ENCODE assay signal across 27 cellular contexts in the genomic region with DNA sequence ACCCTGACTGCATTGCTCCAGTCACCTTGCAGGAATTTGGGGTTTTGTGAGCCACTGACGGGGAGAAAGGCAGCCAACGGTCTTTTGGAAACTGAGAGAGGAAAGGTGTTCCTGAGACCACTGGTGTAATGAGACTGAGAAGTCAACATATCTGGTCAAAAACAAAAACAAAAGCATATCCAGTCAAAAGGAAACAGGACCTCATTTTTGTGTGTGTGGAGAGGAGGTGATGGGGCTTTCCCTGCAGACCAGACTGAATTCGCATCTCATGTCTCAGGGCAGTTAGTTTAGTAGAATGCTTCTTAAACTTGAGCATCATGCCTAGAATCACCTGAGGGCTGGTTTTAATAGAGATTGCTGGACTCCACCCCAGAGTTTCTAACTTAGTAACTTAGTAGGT.
A peak's percentile ranks its signal among the peaks of the same experiment; 100 is the strongest.
DNase-seq lines count a peak whose midpoint lies in the region; ATAC-seq, FAIRE-seq and TF ChIP-seq lines count a peak whose summit lies in the region.
"Had no signal": no experiment of that assay in that cellular context is flagged by ENCODE, and none has a peak within 500 bp of the region (broad histone marks: within the 10 kb centered on the region; RNA-seq: fewer than 3 reads in every experiment).

No MANE protein-coding gene starts in this region.

- intact Hi-C loops in Right ventricle myocardium inferior (cut with DNase I): no loop called here

- FAIRE-seq in GM12891 (lab: Jason Lieb, UNC): peak; percentile 51
- FAIRE-seq in GM18507 (lab: Jason Lieb, UNC): peak; percentile 54
- FAIRE-seq: G401.6 had no signal

- H3K9ac ChIP-seq in OCI-LY3 (ENCODE audit: low read length): no peak overlapping the region
- H3K9ac ChIP-seq: KMS-11, SK-N-SH had no signal

- ATAC-seq in Right ventricle myocardium inferior: no peak
- ATAC-seq: CD8-positive, alpha-beta T cell; Panc1 had no signal

- H3K27ac ChIP-seq in OCI-LY3 (ENCODE audit: low read length): no peak overlapping the region
- H3K27ac ChIP-seq: C4-2B, HL-60, KMS-11 had no signal

- no peak overlapping the region for H3K4me3 ChIP-seq in OCI-LY3 (ENCODE audit: low read length)

- H3K4me1 ChIP-seq in OCI-LY3 (ENCODE audit: low read length): peaks cover 11% of the 10 kb centered on the region
- H3K4me1 ChIP-seq: Caco-2 had no signal

- H3K4me2 ChIP-seq in OCI-LY3 (ENCODE audit: low read length): 0 out of 2 replicates have a peak overlapping the region, but pooled peaks have one; percentile 0
- H3K4me2 ChIP-seq: KMS-11, SK-N-SH had no signal

- H3K79me2 ChIP-seq in OCI-LY3 (ENCODE audit: low read length): no peaks in the 10 kb centered on the region

- no peak for TF ChIP-seq POLR2A in GM12891 (IDR thresholded peaks at IDR 0.05; ENCODE audit: low read depth, low read length)

- no peak overlapping the region for H2AFZ ChIP-seq in OCI-LY3 (ENCODE audit: low read depth, low read length)

- no peak overlapping the region for H3K4me3 Mint-ChIP-seq in osteocyte (ENCODE audit: unreplicated experiment)
- H3K4me3 Mint-ChIP-seq: B cell; CD8-positive, alpha-beta T cell; IgD-negative memory B cell had no signal

- no peaks in the 10 kb centered on the region for H3K36me3 ChIP-seq in OCI-LY3 (replicated peaks; ENCODE audit: low read depth, low read length)

- peaks cover 5% of the 10 kb centered on the region for H3K36me3 Mint-ChIP-seq in osteocyte (ENCODE audit: unreplicated experiment)
- H3K36me3 Mint-ChIP-seq: CD8-positive, alpha-beta T cell had no signal

- peaks cover 13% of the 10 kb centered on the region for H3K9me3 ChIP-seq in OCI-LY3 (ENCODE audit: insufficient read depth, low read length)

- peaks cover 7% of the 10 kb centered on the region for H3K4me1 Mint-ChIP-seq in osteocyte (ENCODE audit: unreplicated experiment)
- H3K4me1 Mint-ChIP-seq: B cell, IgD-negative memory B cell had no signal

- TF ChIP-seq CTCF in OCI-LY3 (IDR thresholded peaks at IDR 0.05; ENCODE audit: low read depth, low read length): no peak
- TF ChIP-seq CTCF in osteocyte (IDR thresholded peaks at IDR 0.05): no peak

- no peaks in the 10 kb centered on the region for H4K20me1 ChIP-seq in OCI-LY3 (ENCODE audit: insufficient read depth, low read length)

- H3K27me3 Mint-ChIP-seq in osteocyte (ENCODE audit: unreplicated experiment): no peaks in the 10 kb centered on the region

- H3K27me3 ChIP-seq in OCI-LY3 (ENCODE audit: low read depth, low read length): peaks cover 15% of the 10 kb centered on the region; the same call in 1 of the 2 replicates

- DNase-seq in GM12891 (ENCODE audit: insufficient read length, low spot score) (no peak), GM18507 (ENCODE audit: extremely low spot score, insufficient read length, low read depth) (no peak), osteocyte (ENCODE audit: extremely low spot score, unreplicated experiment) (peak; percentile 34), NCI-H510A treated with DMSO at 0.1 percent for 48 hours (lab: John Stamatoyannopoulos, UW) (no peak), Right ventricle myocardium inferior (ENCODE audit: missing footprints) (no peak), RKO (ENCODE audit: low spot score) (no peak), middle frontal gyrus (ENCODE audit: extremely low spot score, low spot score) (no peak)
- DNase-seq: Caco-2; CD8-positive, alpha-beta T cell; GOT3; HCEC 1CT; MM.1S; NCI-H1417; NCI-H1694 treated with DMSO at 0.1 percent for 48 hours; NCI-H2081; NCI-H2227 treated with DMSO at 0.1 percent for 48 hours; NCI-H69; SK-N-SH; SW 1271 had no signal

- H3K9me3 Mint-ChIP-seq in osteocyte (ENCODE audit: unreplicated experiment): peaks cover 15% of the 10 kb centered on the region

- H3K27ac Mint-ChIP-seq in osteocyte (ENCODE audit: unreplicated experiment): no peak overlapping the region
- H3K27ac Mint-ChIP-seq: B cell; CD8-positive, alpha-beta T cell had no signal

TF ChIP-seq in GM12891, 5 proteins besides CTCF, POLR2A, EP300 and RAD21:
- no peak for TF ChIP-seq POLR2AphosphoS5 (IDR thresholded peaks at IDR 0.05; ENCODE audit: low read depth, low read length)
- TF ChIP-seq SPI1 (IDR thresholded peaks at IDR 0.05; ENCODE audit: low read depth, low read length): no peak
- no peak for TF ChIP-seq PAX5 (IDR thresholded peaks at IDR 0.05; ENCODE audit: insufficient read depth, low read length, severe bottlenecking)
- TF ChIP-seq TAF1 (IDR thresholded peaks at IDR 0.05; ENCODE audit: low read depth, low read length): no peak
- TF ChIP-seq POU2F2 (IDR thresholded peaks at IDR 0.05; ENCODE audit: low read depth, low read length): no peak
